28 cellular contexts compared by ENCODE assay signal in genomic region chr1:38600286-38600685, GRCh38.
"Had no signal": no experiment of that assay in that cellular context is flagged by ENCODE, and none has a peak within 500 bp of the region (broad histone marks: within the 10 kb centered on the region; RNA-seq: fewer than 3 reads in every experiment).

No MANE protein-coding gene starts in this region.

- ATAC-seq: naive thymus-derived CD4-positive, alpha-beta T cell; natural killer cell; pancreas; psoas muscle; right cardiac atrium; right lobe of liver; stimulated activated effector memory CD8-positive, alpha-beta T cell treated with anti-CD3 and anti-CD28 coated beads, Interleukin-12 subunit alpha, Interleukin-12 subunit beta, amount 100 ng/mL, for 72 hours; stimulated activated naive CD8-positive, alpha-beta T cell treated with anti-CD3 and anti-CD28 coated beads, Interleukin-15, amount 100 ng/mL, for 72 hours; stimulated activated naive CD8-positive, alpha-beta T cell treated with anti-CD3 and anti-CD28 coated beads, Interleukin-15, Interleukin-2, amounts not matched to agents 100 U/mL and 50 U/mL, for 24 hours had no signal

- DNase-seq: naive thymus-derived CD4-positive, alpha-beta T cell; natural killer cell; nucleus accumbens; pancreas; posterior cingulate gyrus; psoas muscle; right cardiac atrium; right lobe of liver; sigmoid colon; small intestine; stimulated activated CD4-positive, alpha-beta T cell treated with anti-CD3 and anti-CD28 coated beads, Interleukin-15, amount 100 ng/mL, for 24 hours; stimulated activated CD4-positive, alpha-beta T cell treated with anti-CD3 and anti-CD28 coated beads, Interleukin-2, amount 100 ng/mL, for 24 hours; stimulated activated CD4-positive, alpha-beta T cell treated with anti-CD3 and anti-CD28 coated beads, Interleukin-2, amount 100 ng/mL, for 48 hours; stimulated activated CD4-positive, alpha-beta T cell treated with anti-CD3 and anti-CD28 coated beads, Interleukin-4, amount 100 ng/mL, for 24 hours; stimulated activated naive B cell treated with anti-CD40 and anti-IgM and Interleukin-4, amounts not matched to agents 10 μg/mL and 1 μg/mL and 100 μg/mL, for 72 hours; stimulated activated naive CD8-positive, alpha-beta T cell treated with anti-CD3 and anti-CD28 coated beads, Interleukin-15, amount 100 ng/mL, for 72 hours; stimulated activated naive CD8-positive, alpha-beta T cell treated with anti-CD3 and anti-CD28 coated beads, Interleukin-15, Interleukin-2, amounts not matched to agents 100 U/mL and 50 U/mL, for 24 hours; substantia nigra; testis; tibial artery; trophoblast cell; upper lobe of left lung had no signal

- H3K27ac Mint-ChIP-seq: naive thymus-derived CD4-positive, alpha-beta T cell; natural killer cell; nephron; progenitor cell of endocrine pancreas; stimulated activated effector memory CD8-positive, alpha-beta T cell treated with anti-CD3 and anti-CD28 coated beads, Interleukin-12 subunit alpha, Interleukin-12 subunit beta, amount 100 ng/mL, for 72 hours; stimulated activated naive B cell treated with anti-CD40 and anti-IgM and Interleukin-4, amounts not matched to agents 10 μg/mL and 1 μg/mL and 100 μg/mL, for 72 hours; stimulated activated naive CD8-positive, alpha-beta T cell treated with anti-CD3 and anti-CD28 coated beads, Interleukin-15, amount 100 ng/mL, for 72 hours had no signal

- H3K27ac ChIP-seq: neutrophil, pancreas, psoas muscle, right lobe of liver, sigmoid colon, suprapubic skin, testis, tibial artery, upper lobe of left lung, vagina had no signal

- H3K4me3 ChIP-seq: pancreas, psoas muscle, right lobe of liver, sigmoid colon, suprapubic skin, testis, tibial artery, upper lobe of left lung, vagina had no signal

- H3K4me1 ChIP-seq: pancreas, psoas muscle, right lobe of liver, sigmoid colon, suprapubic skin, testis, tibial artery, upper lobe of left lung, vagina had no signal

- H3K4me3 Mint-ChIP-seq: naive thymus-derived CD4-positive, alpha-beta T cell; natural killer cell; nephron; stimulated activated effector memory CD8-positive, alpha-beta T cell treated with anti-CD3 and anti-CD28 coated beads, Interleukin-12 subunit alpha, Interleukin-12 subunit beta, amount 100 ng/mL, for 72 hours; stimulated activated naive B cell treated with anti-CD40 and anti-IgM and Interleukin-4, amounts not matched to agents 10 μg/mL and 1 μg/mL and 100 μg/mL, for 72 hours; stimulated activated naive CD8-positive, alpha-beta T cell treated with anti-CD3 and anti-CD28 coated beads, Interleukin-15, amount 100 ng/mL, for 72 hours had no signal

- H3K36me3 ChIP-seq: neutrophil, pancreas, right lobe of liver, sigmoid colon, suprapubic skin, tibial artery, upper lobe of left lung, vagina had no signal

- H3K4me1 Mint-ChIP-seq: naive thymus-derived CD4-positive, alpha-beta T cell; natural killer cell; nephron; stimulated activated effector memory CD8-positive, alpha-beta T cell treated with anti-CD3 and anti-CD28 coated beads, Interleukin-12 subunit alpha, Interleukin-12 subunit beta, amount 100 ng/mL, for 72 hours; stimulated activated naive CD8-positive, alpha-beta T cell treated with anti-CD3 and anti-CD28 coated beads, Interleukin-15, amount 100 ng/mL, for 72 hours had no signal

- H3K9me3 ChIP-seq: neutrophil, pancreas, psoas muscle, right lobe of liver, sigmoid colon, suprapubic skin, testis, tibial artery, upper lobe of left lung, vagina had no signal

- H3K27me3 ChIP-seq: pancreas, right lobe of liver, testis, upper lobe of left lung, vagina had no signal

- H3K36me3 Mint-ChIP-seq: naive thymus-derived CD4-positive, alpha-beta T cell; natural killer cell; stimulated activated effector memory CD8-positive, alpha-beta T cell treated with anti-CD3 and anti-CD28 coated beads, Interleukin-12 subunit alpha, Interleukin-12 subunit beta, amount 100 ng/mL, for 72 hours; stimulated activated naive B cell treated with anti-CD40 and anti-IgM and Interleukin-4, amounts not matched to agents 10 μg/mL and 1 μg/mL and 100 μg/mL, for 72 hours had no signal
